ENCODE assay signal across 24 cellular contexts in the genomic region with DNA sequence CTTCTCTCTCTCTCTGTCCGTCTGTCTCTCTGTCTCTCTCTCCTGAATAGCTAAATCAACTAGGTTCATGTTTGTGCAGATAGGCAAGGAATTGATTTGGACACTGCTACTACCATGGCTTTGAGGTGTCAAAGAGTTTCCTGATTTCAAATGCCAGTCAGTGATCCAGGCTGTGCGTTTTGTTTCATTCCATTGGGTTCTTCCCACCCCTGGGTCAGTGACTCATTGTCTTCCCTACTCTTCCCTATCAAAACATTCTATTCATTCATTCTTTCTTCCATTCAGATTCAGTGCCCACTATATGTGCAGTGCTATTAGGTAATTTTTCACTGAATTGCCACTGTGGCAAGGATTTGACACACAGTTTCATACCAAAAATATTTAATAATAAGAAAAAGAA. TPM values are rescaled to one million over a fixed set of nuclear protein-coding genes. Genes with fewer than 3 reads are reported as not detected.
A peak's percentile ranks its signal among the peaks of the same experiment; 100 is the strongest.
DNase-seq lines count a peak whose midpoint lies in the region; ATAC-seq and TF ChIP-seq lines count a peak whose summit lies in the region.
"Had no signal": no experiment of that assay in that cellular context is flagged by ENCODE, and none has a peak within 500 bp of the region (broad histone marks: within the 10 kb centered on the region; RNA-seq: fewer than 3 reads in every experiment).

No MANE protein-coding gene starts in this region.

- intact Hi-C loops in MCF 10A (cut with micrococcal nuclease) (no loop called here), breast epithelium (cut with DNase I; ENCODE audit: low total_unique reads) (no loop called here), body of pancreas (cut with DNase I) (no loop called here)
- intact Hi-C loops in activated T-helper 1 cell treated with anti-CD3 and anti-CD28 coated beads, Interleukin-12 subunit alpha, Interleukin-12 subunit beta, Interleukin-2, Interleukin-4 antibody, amounts not matched to agents 30 ng/mL and 10 ng/mL and 1 ng/mL, durations not matched to agents 14 hours and 24 hours and 36 hours (cut with micrococcal nuclease), result no loop called here

- H3K9me3 ChIP-seq in breast epithelium (no peaks in the 10 kb centered on the region), body of pancreas (no peaks in the 10 kb centered on the region)
- H3K9me3 ChIP-seq: esophagus squamous epithelium, prostate gland, spleen, testis had no signal

- DNase-seq in MCF 10A (ENCODE audit: unreplicated experiment), result peak; percentile 22
- DNase-seq in breast epithelium (ENCODE audit: low spot score in 2 of 2), result no peak
- peak; percentile 52 for DNase-seq in brain microvascular endothelial cell
- peak; percentile 47 for DNase-seq in glomerular visceral epithelial cell (ENCODE audit: extremely low spot score)
- DNase-seq in body of pancreas, result no peak
- no peak for DNase-seq in activated T-helper 1 cell treated with anti-CD3 and anti-CD28 coated beads, Interleukin-12 subunit alpha, Interleukin-12 subunit beta, Interleukin-2, Interleukin-4 antibody, amounts not matched to agents 30 ng/mL and 10 ng/mL and 1 ng/mL, durations not matched to agents 14 hours and 24 hours and 36 hours (ENCODE audit: low spot score)
- no peak for DNase-seq in activated naive CD8-positive, alpha-beta T cell treated with anti-CD3 and anti-CD28 coated beads for 36 hours
- no peak for DNase-seq in NCI-H187 treated with DMSO at 0.1 percent for 48 hours (lab: John Stamatoyannopoulos, UW)
- DNase-seq: 8988T; activated CD8-positive, alpha-beta T cell treated with anti-CD3 and anti-CD28 coated beads, Interleukin-2, amount 10 ng/mL, durations not matched to agents 7 days and 5 days; activated T-cell treated with anti-CD3 and anti-CD28 coated beads, Interleukin-2, amount 50 U/mL, for 48 hours; esophagus squamous epithelium; GM23248; IMR-90; midbrain; NCI-H345; nephron progenitor cell; spleen; T-helper 2 cell; testis had no signal

- H3K4me3 ChIP-seq in breast epithelium, result no peak overlapping the region
- H3K4me3 ChIP-seq in brain microvascular endothelial cell (ENCODE audit: low read depth, low read length), result no peak overlapping the region
- no peak overlapping the region for H3K4me3 ChIP-seq in body of pancreas
- H3K4me3 ChIP-seq: esophagus squamous epithelium, GM23248, prostate gland, spleen, testis had no signal

- 25 to 27% methylated on average over 2 of the region's 2 CpGs for whole genome bisulfite sequencing in body of pancreas, 2 donors

- BruUV-seq in MCF 10A (replicated peaks; lab: Mats Ljungman, UMichigan), result no TSS peak

- H3K9me3 Mint-ChIP-seq in MCF 10A (ENCODE audit: unreplicated experiment), result peaks cover 7% of the 10 kb centered on the region
- H3K9me3 Mint-ChIP-seq in activated T-helper 1 cell treated with anti-CD3 and anti-CD28 coated beads, Interleukin-12 subunit alpha, Interleukin-12 subunit beta, Interleukin-2, Interleukin-4 antibody, amounts not matched to agents 30 ng/mL and 10 ng/mL and 1 ng/mL, durations not matched to agents 14 hours and 24 hours and 36 hours, result no peaks in the 10 kb centered on the region
- no peaks in the 10 kb centered on the region for H3K9me3 Mint-ChIP-seq in activated naive CD8-positive, alpha-beta T cell treated with anti-CD3 and anti-CD28 coated beads for 36 hours
- H3K9me3 Mint-ChIP-seq: nephron progenitor cell, WTC11 had no signal

- TF ChIP-seq CTCF in MCF 10A (IDR thresholded peaks at IDR 0.05; ENCODE audit: unreplicated experiment) (no peak), breast epithelium (IDR thresholded peaks at IDR 0.05) (no peak), brain microvascular endothelial cell (IDR thresholded peaks at IDR 0.05; ENCODE audit: low read depth, low read length, missing control alignments) (no peak), body of pancreas (IDR thresholded peaks at IDR 0.05) (no peak)

- POLR2A ChIA-PET in MCF 10A (lab: Yijun Ruan, JAX), result no interaction called here

- H3K4me1 ChIP-seq in breast epithelium (no peaks in the 10 kb centered on the region), body of pancreas (no peaks in the 10 kb centered on the region)
- H3K4me1 ChIP-seq: esophagus squamous epithelium, prostate gland, spleen, testis had no signal

- H3K4me3 Mint-ChIP-seq in MCF 10A (ENCODE audit: unreplicated experiment), result no peak overlapping the region
- no peak overlapping the region for H3K4me3 Mint-ChIP-seq in activated T-helper 1 cell treated with anti-CD3 and anti-CD28 coated beads, Interleukin-12 subunit alpha, Interleukin-12 subunit beta, Interleukin-2, Interleukin-4 antibody, amounts not matched to agents 30 ng/mL and 10 ng/mL and 1 ng/mL, durations not matched to agents 14 hours and 24 hours and 36 hours
- H3K4me3 Mint-ChIP-seq in activated naive CD8-positive, alpha-beta T cell treated with anti-CD3 and anti-CD28 coated beads for 36 hours, result no peak overlapping the region
- H3K4me3 Mint-ChIP-seq: activated CD8-positive, alpha-beta T cell treated with anti-CD3 and anti-CD28 coated beads, Interleukin-2, amount 10 ng/mL, durations not matched to agents 7 days and 5 days; activated naive CD8-positive, alpha-beta T cell; CD14-positive monocyte; nephron progenitor cell; WTC11 had no signal

- H3K27me3 Mint-ChIP-seq in MCF 10A (ENCODE audit: insufficient read depth, unreplicated experiment), result peaks cover 18% of the 10 kb centered on the region
- H3K27me3 Mint-ChIP-seq in activated T-helper 1 cell treated with anti-CD3 and anti-CD28 coated beads, Interleukin-12 subunit alpha, Interleukin-12 subunit beta, Interleukin-2, Interleukin-4 antibody, amounts not matched to agents 30 ng/mL and 10 ng/mL and 1 ng/mL, durations not matched to agents 14 hours and 24 hours and 36 hours (ENCODE audit: insufficient read depth), result peaks cover 10% of the 10 kb centered on the region
- peaks cover 16% of the 10 kb centered on the region for H3K27me3 Mint-ChIP-seq in activated naive CD8-positive, alpha-beta T cell treated with anti-CD3 and anti-CD28 coated beads for 36 hours

- CTCF ChIA-PET in MCF 10A (lab: Yijun Ruan, JAX), result no interaction called here

- no peak for ATAC-seq in body of pancreas
- ATAC-seq: activated CD8-positive, alpha-beta T cell treated with anti-CD3 and anti-CD28 coated beads, Interleukin-2, amount 10 ng/mL, durations not matched to agents 7 days and 5 days; WTC11 had no signal

- no peaks in the 10 kb centered on the region for H3K36me3 Mint-ChIP-seq in MCF 10A (ENCODE audit: insufficient read depth, unreplicated experiment)
- no peaks in the 10 kb centered on the region for H3K36me3 Mint-ChIP-seq in activated T-helper 1 cell treated with anti-CD3 and anti-CD28 coated beads, Interleukin-12 subunit alpha, Interleukin-12 subunit beta, Interleukin-2, Interleukin-4 antibody, amounts not matched to agents 30 ng/mL and 10 ng/mL and 1 ng/mL, durations not matched to agents 14 hours and 24 hours and 36 hours (ENCODE audit: low read depth)
- no peaks in the 10 kb centered on the region for H3K36me3 Mint-ChIP-seq in activated naive CD8-positive, alpha-beta T cell treated with anti-CD3 and anti-CD28 coated beads for 36 hours
- H3K36me3 Mint-ChIP-seq: activated naive CD8-positive, alpha-beta T cell; CD14-positive monocyte; WTC11 had no signal

- H3K27ac Mint-ChIP-seq in MCF 10A (ENCODE audit: low read depth, unreplicated experiment), result no peak overlapping the region
- no peak overlapping the region for H3K27ac Mint-ChIP-seq in activated T-helper 1 cell treated with anti-CD3 and anti-CD28 coated beads, Interleukin-12 subunit alpha, Interleukin-12 subunit beta, Interleukin-2, Interleukin-4 antibody, amounts not matched to agents 30 ng/mL and 10 ng/mL and 1 ng/mL, durations not matched to agents 14 hours and 24 hours and 36 hours
- H3K27ac Mint-ChIP-seq in activated naive CD8-positive, alpha-beta T cell treated with anti-CD3 and anti-CD28 coated beads for 36 hours, result no peak overlapping the region
- H3K27ac Mint-ChIP-seq: activated CD8-positive, alpha-beta T cell treated with anti-CD3 and anti-CD28 coated beads, Interleukin-2, amount 10 ng/mL, durations not matched to agents 7 days and 5 days; activated naive CD8-positive, alpha-beta T cell; CD14-positive monocyte; nephron progenitor cell; WTC11 had no signal

- no peak for TF ChIP-seq POLR2A in breast epithelium (IDR thresholded peaks at IDR 0.05)
- TF ChIP-seq POLR2A in body of pancreas (IDR thresholded peaks at IDR 0.05), result no peak

- in situ Hi-C loops in brain microvascular endothelial cell (cut with HindIII; ENCODE audit: low pct_ligation_motif_present, low sequenced_read_pairs), result no loop called here

- H3K36me3 ChIP-seq in breast epithelium (no peaks in the 10 kb centered on the region), brain microvascular endothelial cell (replicated peaks) (no peaks in the 10 kb centered on the region), body of pancreas (replicated peaks in 1 of 2; ENCODE audit: insufficient read depth in 1 of 2, low read depth in 2 of 2) (no peaks in the 10 kb centered on the region)
- H3K36me3 ChIP-seq: esophagus squamous epithelium, prostate gland, spleen had no signal

- H3K27me3 ChIP-seq in breast epithelium (no peaks in the 10 kb centered on the region), brain microvascular endothelial cell (replicated peaks) (no peaks in the 10 kb centered on the region), body of pancreas (no peaks in the 10 kb centered on the region)
- H3K27me3 ChIP-seq: testis had no signal

- H3K4me1 Mint-ChIP-seq in MCF 10A (ENCODE audit: insufficient read depth, unreplicated experiment), result peaks cover 5% of the 10 kb centered on the region
- H3K4me1 Mint-ChIP-seq in activated T-helper 1 cell treated with anti-CD3 and anti-CD28 coated beads, Interleukin-12 subunit alpha, Interleukin-12 subunit beta, Interleukin-2, Interleukin-4 antibody, amounts not matched to agents 30 ng/mL and 10 ng/mL and 1 ng/mL, durations not matched to agents 14 hours and 24 hours and 36 hours (ENCODE audit: low read depth), result no peaks in the 10 kb centered on the region
- H3K4me1 Mint-ChIP-seq in activated naive CD8-positive, alpha-beta T cell treated with anti-CD3 and anti-CD28 coated beads for 36 hours, result peaks cover 2% of the 10 kb centered on the region
- H3K4me1 Mint-ChIP-seq: CD14-positive monocyte, nephron progenitor cell had no signal

- H3K27ac ChIP-seq in breast epithelium (no peak overlapping the region), brain microvascular endothelial cell (no peak overlapping the region), body of pancreas (no peak overlapping the region)
- H3K27ac ChIP-seq: esophagus squamous epithelium, GM23248, prostate gland, spleen, testis had no signal

RNA-seq across cellular contexts. Expression of gene RPH3A, which starts 50.3 kb away (rescaled TPM):
- total RNA-seq in MCF 10A (2022) (not detected in 2 replicates), breast epithelium (under 1 TPM in 2 of 3 donors, not detected in 1; under 0.01 to 0.15 TPM), body of pancreas (not detected)
- total RNA-seq in activated T-helper 1 cell treated with anti-CD3 and anti-CD28 coated beads, Interleukin-12 subunit alpha, Interleukin-12 subunit beta, Interleukin-2, Interleukin-4 antibody, amounts not matched to agents 30 ng/mL and 10 ng/mL and 1 ng/mL, durations not matched to agents 14 hours and 24 hours and 36 hours, result not detected in 2 replicates
- total RNA-seq in activated naive CD8-positive, alpha-beta T cell treated with anti-CD3 and anti-CD28 coated beads for 36 hours, result not detected
- total RNA-seq: activated CD8-positive, alpha-beta T cell treated with anti-CD3 and anti-CD28 coated beads, Interleukin-2, amount 10 ng/mL, durations not matched to agents 7 days and 5 days; esophagus squamous epithelium; GM23248; IMR-90; prostate gland had no signal

Comparison
In these comparisons a context has a peak if more than half of its experiments do, and no peak if none do; other contexts are left out.
1. DNase-seq: peak in MCF 10A (single experiment), brain microvascular endothelial cell (single experiment) and glomerular visceral epithelial cell (single experiment); none in breast epithelium (0 of 2), body of pancreas (0 of 4), activated T-helper 1 cell treated with anti-CD3 and anti-CD28 coated beads, Interleukin-12 subunit alpha, Interleukin-12 subunit beta, Interleukin-2, Interleukin-4 antibody, amounts not matched to agents 30 ng/mL and 10 ng/mL and 1 ng/mL, durations not matched to agents 14 hours and 24 hours and 36 hours (single experiment), activated naive CD8-positive, alpha-beta T cell treated with anti-CD3 and anti-CD28 coated beads for 36 hours (single experiment) and NCI-H187 treated with DMSO at 0.1 percent for 48 hours (single experiment).